In the genomic region with DNA sequence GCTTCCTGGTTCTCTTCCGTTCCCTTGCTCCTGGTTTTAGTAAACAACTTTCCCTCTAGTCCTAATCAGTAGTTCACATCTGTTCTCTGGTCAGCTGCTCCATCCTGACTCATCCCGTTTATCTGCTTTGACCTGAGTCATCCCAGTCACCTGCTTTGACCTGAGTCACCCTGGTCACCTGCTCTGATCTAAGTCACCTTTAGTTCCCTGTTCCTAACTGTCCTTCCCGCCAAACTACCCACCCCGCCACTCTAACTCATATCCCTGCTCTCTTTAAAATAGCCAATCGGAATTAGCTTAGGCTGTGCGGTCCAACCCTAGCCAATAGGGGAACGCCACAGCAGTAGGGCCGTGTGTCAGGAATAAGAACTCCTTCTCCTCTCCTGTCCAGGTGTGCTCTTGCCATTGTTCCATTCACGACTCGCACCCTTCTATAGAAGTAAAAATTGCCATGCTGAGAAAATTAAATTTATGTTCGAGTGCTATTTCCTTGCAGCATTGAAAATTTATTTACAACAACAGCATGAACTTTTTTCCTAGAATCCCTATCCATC, we compare ENCODE assay signal across 13 cellular contexts. TPM values are rescaled to one million over a fixed set of nuclear protein-coding genes. Genes with fewer than 3 reads are reported as not detected.
A peak's percentile ranks its signal among the peaks of the same experiment; 100 is the strongest.
DNase-seq lines count a peak whose midpoint lies in the region; FAIRE-seq and TF ChIP-seq lines count a peak whose summit lies in the region.
"Had no signal": no experiment of that assay in that cellular context is flagged by ENCODE, and none has a peak within 500 bp of the region (broad histone marks: within the 10 kb centered on the region; RNA-seq: fewer than 3 reads in every experiment).

No MANE protein-coding gene starts in this region.

- TF ChIP-seq EP300 in stomach (IDR thresholded peaks at IDR 0.05): no peak

- H3K27me3 ChIP-seq in endothelial cell of umbilical vein (ENCODE audit: control insufficient read depth in 2 of 2, insufficient read depth in 2 of 2, low read length in 2 of 2) (no peaks in the 10 kb centered on the region), right atrium auricular region (no peaks in the 10 kb centered on the region), stomach (peaks cover 0 to 25% (median 4%) of the 10 kb centered on the region in 3 donors)

- TF ChIP-seq CTCF in endothelial cell of umbilical vein (IDR thresholded peaks at IDR 0.05; ENCODE audit: extremely low read depth in 1 of 2, insufficient read depth in 1 of 2, low read depth in 1 of 2, low read length in 2 of 2): no peak
- TF ChIP-seq CTCF in neural crest cell (conservative IDR thresholded peaks at IDR 0.05): no peak
- TF ChIP-seq CTCF in right atrium auricular region (IDR thresholded peaks at IDR 0.05): no peak
- no peak for TF ChIP-seq CTCF in stomach (IDR thresholded peaks at IDR 0.05)

- H2AFZ ChIP-seq in endothelial cell of umbilical vein (ENCODE audit: low read depth, low read length): peak overlapping the region; percentile 36

- H3K4me2 ChIP-seq in endothelial cell of umbilical vein (ENCODE audit: insufficient read depth, low read length): peak overlapping the region; percentile 21

- H3K4me1 ChIP-seq in endothelial cell of umbilical vein (ENCODE audit: control insufficient read depth, extremely low read depth, insufficient read depth, low read length) (peaks cover 41% of the 10 kb centered on the region), right atrium auricular region (peaks cover 0 to 17% of the 10 kb centered on the region in 2 donors), stomach (peaks cover 0 to 26% (median 14%) of the 10 kb centered on the region in 4 donors)

- no peaks in the 10 kb centered on the region for H3K79me2 ChIP-seq in endothelial cell of umbilical vein (ENCODE audit: control insufficient read depth, insufficient read depth, low read length)

- H3K9me3 Mint-ChIP-seq in neural crest cell: no peaks in the 10 kb centered on the region

- peak overlapping the region; percentile 34 for H3K9ac ChIP-seq in endothelial cell of umbilical vein (replicated peaks; ENCODE audit: extremely low read depth, insufficient read depth, low read length)

- peak overlapping the region; percentile 89 for H3K27ac ChIP-seq in endothelial cell of umbilical vein (ENCODE audit: insufficient read depth, low read depth, low read length)
- no peak overlapping the region for H3K27ac ChIP-seq in right atrium auricular region
- peak overlapping the region in 1 of 5 donors; percentile 74 for H3K27ac ChIP-seq in stomach

- no peaks in the 10 kb centered on the region for H3K36me3 Mint-ChIP-seq in neural crest cell (ENCODE audit: low read depth)

- 78 to 89% (median 86%) methylated on average over 11 of the region's 11 CpGs for WGBS in stomach, 5 donors

- H3K9me1 ChIP-seq in endothelial cell of umbilical vein (replicated peaks; ENCODE audit: control insufficient read depth, extremely low read depth, insufficient read depth, low read length): no peaks in the 10 kb centered on the region

- POLR2A ChIA-PET in endothelial cell of umbilical vein (lab: Charles Lee): interaction anchor here (1.6 kb wide), 1 partner anchor 122 kb away, joined by 8 read pairs; the partner anchor contains the start of gene TAMALIN

- BruUV-seq in endothelial cell of umbilical vein (replicated peaks; lab: Mats Ljungman, UMichigan): no TSS peak

- H3K4me3 Mint-ChIP-seq in neural crest cell: no peak overlapping the region
- H3K4me3 Mint-ChIP-seq: nephron had no signal

- no peaks in the 10 kb centered on the region for H4K20me1 ChIP-seq in endothelial cell of umbilical vein (replicated peaks; ENCODE audit: control insufficient read depth, extremely low read depth, insufficient read depth, low read length)

- TF ChIP-seq POLR2A in endothelial cell of umbilical vein (IDR thresholded peaks at IDR 0.05; ENCODE audit: low read depth, low read length): no peak
- no peak for TF ChIP-seq POLR2A in stomach (IDR thresholded peaks at IDR 0.05)

- H3K9me3 ChIP-seq in endothelial cell of umbilical vein (replicated peaks; ENCODE audit: control insufficient read depth, insufficient read depth, low read length) (peaks cover 2% of the 10 kb centered on the region), right atrium auricular region (peaks cover 0 to 4% of the 10 kb centered on the region in 2 donors), stomach (no peaks in the 10 kb centered on the region)

- CTCF ChIA-PET in endothelial cell of umbilical vein (lab: Charles Lee): interaction anchor here (1.0 to 6.5 kb wide), 3 partner anchors 10 to 141 kb away, joined by 3 to 44 read pairs (median 10); no protein-coding TSS in a partner anchor

- peaks cover 14% of the 10 kb centered on the region for H3K4me1 Mint-ChIP-seq in neural crest cell

- DNase-seq in EH (ENCODE audit: low read depth): peak; percentile 46
- DNase-seq in endothelial cell of umbilical vein (ENCODE audit: low read depth, low spot score): peak; percentile 59
- no peak for DNase-seq in neural crest cell (ENCODE audit: low read depth, low spot score)
- DNase-seq in right atrium auricular region (ENCODE audit: low spot score): no peak
- no peak for DNase-seq in stomach
- no peak for DNase-seq in NCI-H1092 (lab: John Stamatoyannopoulos, UW)
- no peak for DNase-seq in Ammon's horn (ENCODE audit: low spot score)
- DNase-seq: activated CD4-positive, alpha-beta T cell treated with anti-CD3 and anti-CD28 coated beads, Interleukin-2, amount 10 ng/mL, durations not matched to agents 7 days and 5 days; amygdala had no signal

- no peak overlapping the region for H3K4me3 ChIP-seq in endothelial cell of umbilical vein (replicated peaks in 1 of 3; ENCODE audit: insufficient read depth in 1 of 3, low read depth in 1 of 3, low read length in 3 of 3)
- no peak overlapping the region for H3K4me3 ChIP-seq in right atrium auricular region
- no peak overlapping the region for H3K4me3 ChIP-seq in stomach
- H3K4me3 ChIP-seq: GM12878 had no signal

- intact Hi-C loops in endothelial cell of umbilical vein (cut with micrococcal nuclease): loop anchor here (5.0 kb wide), 1 partner anchor 142 kb away; no protein-coding TSS in a partner anchor
- intact Hi-C loops in stomach (cut with DNase I; ENCODE audit: low total_unique reads): no loop called here

- peak overlapping the region; percentile 46 for H3K27ac Mint-ChIP-seq in neural crest cell (ENCODE audit: unreplicated experiment)

- dilution Hi-C loops in endothelial cell of umbilical vein (cut with MboI; ENCODE audit: extremely low pct_ligation_motif_present, low sequenced_read_pairs): no loop called here

- H3K36me3 ChIP-seq in endothelial cell of umbilical vein (ENCODE audit: control insufficient read depth in 2 of 2, extremely low read depth in 1 of 2, insufficient read depth in 2 of 2, low read length in 2 of 2) (no peaks in the 10 kb centered on the region), right atrium auricular region (no peaks in the 10 kb centered on the region), stomach (no peaks in the 10 kb centered on the region)

- peaks cover 4% of the 10 kb centered on the region for H3K27me3 Mint-ChIP-seq in neural crest cell (ENCODE audit: low read depth)
- H3K27me3 Mint-ChIP-seq: activated CD4-positive, alpha-beta T cell treated with anti-CD3 and anti-CD28 coated beads, Interleukin-2, amount 10 ng/mL, durations not matched to agents 7 days and 5 days had no signal

- peak; percentile 50 for FAIRE-seq in endothelial cell of umbilical vein (lab: Jason Lieb, UNC)
- FAIRE-seq: D721Med, GM12878 had no signal

RNA-seq across cellular contexts. Expression of gene ANKRD33, which starts 3.1 kb away (rescaled TPM):
- 0.21 TPM for polyA plus RNA-seq in PFSK-1 (2012; ENCODE audit: insufficient read length, low read depth)
- total RNA-seq in endothelial cell of umbilical vein: 0.95 and 1.2 TPM in 2 replicates
- polyA plus RNA-seq in endothelial cell of umbilical vein: 0.80 and 0.92 TPM in 2 replicates
- 0.25 and 0.34 TPM in 2 replicates for polyA plus RNA-seq in endothelial cell of umbilical vein (2011; cell fraction: cytosol; rRNA removed)
- 2.9 and 3.2 TPM in 2 replicates for polyA plus RNA-seq in endothelial cell of umbilical vein (2011; cell fraction: nucleus; rRNA removed)
- 0.60 and 0.86 TPM in 2 replicates for polyA plus RNA-seq in endothelial cell of umbilical vein (2012)
- polyA minus RNA-seq in endothelial cell of umbilical vein: 0.36 and 0.61 TPM in 2 replicates
- not detected for polyA minus RNA-seq in endothelial cell of umbilical vein (2011; cell fraction: cytosol; rRNA and poly(A)+ RNA removed)
- polyA minus RNA-seq in endothelial cell of umbilical vein (2011; cell fraction: nucleus; rRNA and poly(A)+ RNA removed): 0.58 and 0.87 TPM in 2 replicates
- not detected in 2 replicates for total RNA-seq in neural crest cell
- not detected for total RNA-seq in right atrium auricular region
- not detected for total RNA-seq in stomach
- not detected for polyA plus RNA-seq in stomach
- total RNA-seq: activated CD4-positive, alpha-beta T cell treated with anti-CD3 and anti-CD28 coated beads, Interleukin-2, amount 10 ng/mL, durations not matched to agents 7 days and 5 days; GM12878 had no signal
- polyA plus RNA-seq: GM12878 had no signal

RNA-seq across cellular contexts. Expression of gene ACVRL1, which starts 22.6 kb away (rescaled TPM):
- polyA plus RNA-seq in PFSK-1 (2012; ENCODE audit: insufficient read length, low read depth): 101 TPM
- total RNA-seq in endothelial cell of umbilical vein: 404 and 427 TPM in 2 replicates
- polyA plus RNA-seq in endothelial cell of umbilical vein: 355 and 403 TPM in 2 replicates
- polyA plus RNA-seq in endothelial cell of umbilical vein (2011; cell fraction: cytosol; rRNA removed): 270 and 301 TPM in 2 replicates
- polyA plus RNA-seq in endothelial cell of umbilical vein (2011; cell fraction: nucleus; rRNA removed): 559 and 644 TPM in 2 replicates
- 203 and 337 TPM in 2 replicates for polyA plus RNA-seq in endothelial cell of umbilical vein (2012)
- 398 and 445 TPM in 2 replicates for polyA minus RNA-seq in endothelial cell of umbilical vein
- polyA minus RNA-seq in endothelial cell of umbilical vein (2011; cell fraction: cytosol; rRNA and poly(A)+ RNA removed): not detected
- polyA minus RNA-seq in endothelial cell of umbilical vein (2011; cell fraction: nucleus; rRNA and poly(A)+ RNA removed): 169 and 190 TPM in 2 replicates
- total RNA-seq in neural crest cell: 0.14 and 0.49 TPM in 2 replicates
- total RNA-seq in right atrium auricular region: 10 to 100 TPM; 48.1 to 57.5 TPM
- 100 to 1,000 TPM in 2 of 5 donors, 10 to 100 TPM in 3; 36.2 to 117 (median 62.4) TPM for total RNA-seq in stomach
- polyA plus RNA-seq in stomach: 10 to 100 TPM; 11.0 to 20.8 (median 13.3) TPM
- total RNA-seq: activated CD4-positive, alpha-beta T cell treated with anti-CD3 and anti-CD28 coated beads, Interleukin-2, amount 10 ng/mL, durations not matched to agents 7 days and 5 days; GM12878 had no signal
- polyA plus RNA-seq: GM12878 had no signal

RNA-seq across cellular contexts. Expression of gene FIGNL2, which starts 36.2 kb away (rescaled TPM):
- 3.3 TPM for polyA plus RNA-seq in PFSK-1 (2012; ENCODE audit: insufficient read length, low read depth)
- total RNA-seq in endothelial cell of umbilical vein: 2.4 and 2.5 TPM in 2 replicates
- 1.4 and 1.5 TPM in 2 replicates for polyA plus RNA-seq in endothelial cell of umbilical vein
- polyA plus RNA-seq in endothelial cell of umbilical vein (2011; cell fraction: cytosol; rRNA removed): 0.50 and 0.54 TPM in 2 replicates
- 3.3 TPM in 2 replicates for polyA plus RNA-seq in endothelial cell of umbilical vein (2011; cell fraction: nucleus; rRNA removed)
- 0.48 and 0.49 TPM in 2 replicates for polyA plus RNA-seq in endothelial cell of umbilical vein (2012)
- polyA minus RNA-seq in endothelial cell of umbilical vein: 4.6 and 5.1 TPM in 2 replicates
- polyA minus RNA-seq in endothelial cell of umbilical vein (2011; cell fraction: cytosol; rRNA and poly(A)+ RNA removed): not detected
- polyA minus RNA-seq in endothelial cell of umbilical vein (2011; cell fraction: nucleus; rRNA and poly(A)+ RNA removed): 2.5 and 3.5 TPM in 2 replicates
- total RNA-seq in neural crest cell: 38.0 and 39.7 TPM in 2 replicates
- total RNA-seq in right atrium auricular region: under 1 TPM; 0.19 to 0.24 TPM
- 1 to 10 TPM in 1 of 5 donors, under 1 TPM in 2, not detected in 2; under 0.01 to 1.4 (median 0.73) TPM for total RNA-seq in stomach
- polyA plus RNA-seq in stomach: under 1 TPM in 2 of 3 donors, not detected in 1; 0.10 to 0.12 TPM
- total RNA-seq: GM12878 had no signal
- polyA plus RNA-seq: GM12878 had no signal

Comparison
In these comparisons a context has a peak if more than half of its experiments do, and no peak if none do; other contexts are left out.
1. DNase-seq: peak in EH (single experiment) and endothelial cell of umbilical vein (single experiment); none in neural crest cell (single experiment), right atrium auricular region (single experiment), stomach (single experiment), NCI-H1092 (single experiment) and Ammon's horn (single experiment).
2. RNA of gene ACVRL1, which starts 22.6 kb away (total RNA-seq): 404 to 427 TPM in endothelial cell of umbilical vein, 36.2 to 117 TPM in stomach and 48.1 to 57.5 TPM in right atrium auricular region; 0.14 to 0.49 TPM in neural crest cell; every median in the first group is over 10 times any median in the second.
3. RNA of gene FIGNL2, which starts 36.2 kb away (total RNA-seq): 38.0 to 39.7 TPM in neural crest cell; 2.4 to 2.5 TPM in endothelial cell of umbilical vein, 0.19 to 0.24 TPM in right atrium auricular region and under 0.01 to 1.4 TPM in stomach; every median in the first group is over 10 times any median in the second.